In the genomic region with DNA sequence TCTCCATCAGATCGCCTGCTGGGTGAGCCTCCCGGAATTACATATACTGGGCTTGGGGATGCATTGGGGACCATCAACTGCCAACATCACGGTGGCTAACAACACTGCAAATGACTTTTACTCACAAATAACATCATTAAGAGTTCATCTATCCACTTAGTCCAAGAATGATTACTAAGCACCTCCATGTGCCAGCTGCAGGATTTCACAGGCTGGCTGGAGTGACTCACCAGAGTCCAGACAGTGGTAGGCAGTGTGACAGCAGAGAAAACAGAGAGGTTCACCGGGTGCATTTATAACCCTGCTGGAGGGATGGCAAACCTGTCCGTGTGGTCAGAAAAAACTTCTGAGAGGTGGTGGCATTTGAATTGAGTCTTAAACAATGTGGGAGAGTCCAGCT, we compare ENCODE assay signal across 15 cellular contexts. TPM values are rescaled to one million over a fixed set of nuclear protein-coding genes. Genes with fewer than 3 reads are reported as not detected.
A peak's percentile ranks its signal among the peaks of the same experiment; 100 is the strongest.
DNase-seq lines count a peak whose midpoint lies in the region; ATAC-seq and TF ChIP-seq lines count a peak whose summit lies in the region.
"Had no signal": no experiment of that assay in that cellular context is flagged by ENCODE, and none has a peak within 500 bp of the region (broad histone marks: within the 10 kb centered on the region; RNA-seq: fewer than 3 reads in every experiment).

No MANE protein-coding gene starts in this region.

- DNase-seq in Calu3 (peak; percentile 77), NCI-H226 (peak; percentile 73), dedifferentiated amniotic fluid mesenchymal stem cell (ENCODE audit: extremely low spot score) (peak; percentile 67), nephron progenitor cell (no peak), NCI-H446 (lab: John Stamatoyannopoulos, UW) (no peak)
- DNase-seq in stimulated activated naive CD8-positive, alpha-beta T cell treated with anti-CD3 and anti-CD28 coated beads, Interleukin-15, Interleukin-2, amounts not matched to agents 100 U/mL and 50 U/mL, for 24 hours: no peak
- no peak for DNase-seq in activated CD8-positive, alpha-beta memory T cell treated with anti-CD3 and anti-CD28 coated beads for 24 hours
- DNase-seq: activated B cell treated with CpG ODN at 0.5 μM for 24 hours; activated naive CD8-positive, alpha-beta T cell treated with anti-CD3 and anti-CD28 coated beads for 36 hours; KG1; naive B cell; stimulated activated CD4-positive, alpha-beta T cell treated with anti-CD3 and anti-CD28 coated beads, Interleukin-4, amount 100 ng/mL, for 4 hours; upper lobe of left lung had no signal

- H3K36me3 Mint-ChIP-seq in Calu3 (ENCODE audit: insufficient read depth, unreplicated experiment) (peaks cover 41% of the 10 kb centered on the region), nephron progenitor cell (ENCODE audit: low read depth) (no peaks in the 10 kb centered on the region)
- H3K36me3 Mint-ChIP-seq: activated naive CD8-positive, alpha-beta T cell treated with anti-CD3 and anti-CD28 coated beads for 36 hours; naive B cell had no signal

- CTCF ChIA-PET in Calu3 (lab: Charles Lee): interaction anchor here (1.0 to 5.1 kb wide), 4 partner anchors 53 to 281 kb away, joined by 6 to 47 read pairs (median 29); no protein-coding TSS in a partner anchor

- no TSS peak for BruUV-seq in Calu3 (replicated peaks; lab: Mats Ljungman, UMichigan)

- H3K27ac Mint-ChIP-seq in Calu3 (ENCODE audit: unreplicated experiment) (peak overlapping the region; percentile 54), nephron progenitor cell (peak overlapping the region; percentile 61)
- H3K27ac Mint-ChIP-seq: activated B cell treated with CpG ODN at 0.5 μM for 24 hours; activated naive CD8-positive, alpha-beta T cell treated with anti-CD3 and anti-CD28 coated beads for 36 hours; naive B cell had no signal

- intact Hi-C loops in Calu3 (cut with micrococcal nuclease; ENCODE audit: unreplicated experiment): loop anchor here (5.0 kb wide), 4 partner anchors 228 to 1178 kb away; no protein-coding TSS in a partner anchor

- H3K27me3 Mint-ChIP-seq in Calu3 (ENCODE audit: unreplicated experiment) (no peaks in the 10 kb centered on the region), nephron progenitor cell (ENCODE audit: low read depth, poor library complexity) (peaks cover 66% of the 10 kb centered on the region)

- TF ChIP-seq CTCF in Calu3 (IDR thresholded peaks at IDR 0.05; ENCODE audit: unreplicated experiment) (peak; percentile 33), nephron progenitor cell (IDR thresholded peaks at IDR 0.05) (no peak)

- no peak overlapping the region for H3K4me3 Mint-ChIP-seq in Calu3 (ENCODE audit: low read depth, unreplicated experiment)
- H3K4me3 Mint-ChIP-seq in nephron progenitor cell: no peak overlapping the region
- H3K4me3 Mint-ChIP-seq: activated B cell treated with CpG ODN at 0.5 μM for 24 hours; activated naive CD8-positive, alpha-beta T cell treated with anti-CD3 and anti-CD28 coated beads for 36 hours; naive B cell had no signal

- no peak for ATAC-seq in stimulated activated naive CD8-positive, alpha-beta T cell treated with anti-CD3 and anti-CD28 coated beads, Interleukin-15, Interleukin-2, amounts not matched to agents 100 U/mL and 50 U/mL, for 24 hours
- ATAC-seq in GM18511 (IDR thresholded peaks at IDR 0.05; ENCODE audit: unreplicated experiment): no peak

- H3K4me1 Mint-ChIP-seq in Calu3 (ENCODE audit: low read depth, unreplicated experiment) (peaks cover 36% of the 10 kb centered on the region), nephron progenitor cell (peaks cover 32% of the 10 kb centered on the region)

- H3K9me3 Mint-ChIP-seq in Calu3 (ENCODE audit: low read depth, unreplicated experiment): no peaks in the 10 kb centered on the region
- no peaks in the 10 kb centered on the region for H3K9me3 Mint-ChIP-seq in nephron progenitor cell
- H3K9me3 Mint-ChIP-seq: activated B cell treated with CpG ODN at 0.5 μM for 24 hours; activated naive CD8-positive, alpha-beta T cell treated with anti-CD3 and anti-CD28 coated beads for 36 hours had no signal

RNA-seq across cellular contexts. Expression of a gene that starts 3.2 kb away (rescaled TPM):
- total RNA-seq in Calu3 (2022): 221 and 315 TPM in 2 replicates
- total RNA-seq: activated B cell treated with CpG ODN at 0.5 μM for 24 hours had no signal

RNA-seq across cellular contexts. Expression of a gene that starts 36.0 kb away (rescaled TPM):
- total RNA-seq in Calu3 (2022): 3.3 and 6.1 TPM in 2 replicates
- total RNA-seq: activated B cell treated with CpG ODN at 0.5 μM for 24 hours; activated naive CD8-positive, alpha-beta T cell treated with anti-CD3 and anti-CD28 coated beads for 36 hours had no signal

RNA-seq across cellular contexts. Expression of a gene that starts 51.4 kb away (rescaled TPM):
- not detected in 2 replicates for total RNA-seq in Calu3 (2022)
- total RNA-seq: activated B cell treated with CpG ODN at 0.5 μM for 24 hours; activated naive CD8-positive, alpha-beta T cell treated with anti-CD3 and anti-CD28 coated beads for 36 hours; heart left ventricle; upper lobe of left lung had no signal

Comparison
In these comparisons a context has a peak if more than half of its experiments do, and no peak if none do; other contexts are left out.
1. DNase-seq: peak in Calu3 (single experiment), NCI-H226 (single experiment) and dedifferentiated amniotic fluid mesenchymal stem cell (single experiment); none in nephron progenitor cell (single experiment), stimulated activated naive CD8-positive, alpha-beta T cell treated with anti-CD3 and anti-CD28 coated beads, Interleukin-15, Interleukin-2, amounts not matched to agents 100 U/mL and 50 U/mL, for 24 hours (single experiment), NCI-H446 (0 of 2) and activated CD8-positive, alpha-beta memory T cell treated with anti-CD3 and anti-CD28 coated beads for 24 hours (single experiment).